In the genomic region with DNA sequence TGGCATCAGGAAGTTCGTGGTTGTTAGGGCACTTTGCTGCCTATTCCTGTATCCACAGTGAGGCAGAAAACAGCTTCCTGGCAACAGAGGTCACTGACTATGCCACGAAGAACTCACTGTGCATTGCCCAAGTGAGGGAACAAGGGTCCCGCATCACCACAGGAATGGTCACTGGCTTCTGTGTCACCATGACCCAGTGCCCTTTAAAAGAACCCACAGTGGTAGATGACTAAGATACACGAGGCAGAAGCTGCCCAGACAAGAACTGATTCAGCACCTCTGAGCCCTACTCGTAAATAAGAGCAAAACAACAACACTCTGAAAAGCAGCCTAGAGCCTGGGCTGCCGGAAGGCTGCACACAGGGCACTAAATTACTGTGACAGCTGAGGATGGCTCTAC, we compare ENCODE assay signal across 12 cellular contexts.
DNase-seq lines count a peak whose midpoint lies in the region; ATAC-seq and TF ChIP-seq lines count a peak whose summit lies in the region.
"Had no signal": no experiment of that assay in that cellular context is flagged by ENCODE, and none has a peak within 500 bp of the region (broad histone marks: within the 10 kb centered on the region; RNA-seq: fewer than 3 reads in every experiment).

No MANE protein-coding gene starts in this region.

- H3K27ac ChIP-seq in neural progenitor cell (no peak overlapping the region), Peyer's patch (no peak overlapping the region)
- H3K27ac ChIP-seq: stomach had no signal

- H3K36me3 ChIP-seq in MG63 (no peaks in the 10 kb centered on the region), neural progenitor cell (no peaks in the 10 kb centered on the region), Peyer's patch (peaks cover 0 to 20% (median 0%) of the 10 kb centered on the region in 3 donors)

- no peak overlapping the region for H3K4me3 ChIP-seq in MG63
- no peak overlapping the region for H3K4me3 ChIP-seq in neural progenitor cell
- H3K4me3 ChIP-seq in Peyer's patch, result no peak overlapping the region
- H3K4me3 ChIP-seq: stomach had no signal

- no peak for TF ChIP-seq POLR2A in Peyer's patch (IDR thresholded peaks at IDR 0.05)

- H4K20me1 ChIP-seq in neural progenitor cell (ENCODE audit: low read depth), result no peaks in the 10 kb centered on the region

- no peak overlapping the region for H3K4me2 ChIP-seq in neural progenitor cell

- TF ChIP-seq CTCF in neural progenitor cell (IDR thresholded peaks at IDR 0.05) (no peak), Peyer's patch (IDR thresholded peaks at IDR 0.05) (no peak)

- no peak overlapping the region for H3K9ac ChIP-seq in neural progenitor cell

- H3K9me3 ChIP-seq in MG63 (no peaks in the 10 kb centered on the region), neural progenitor cell (ENCODE audit: low read depth) (no peaks in the 10 kb centered on the region), Peyer's patch (no peaks in the 10 kb centered on the region)
- H3K9me3 ChIP-seq: stomach had no signal

- no peaks in the 10 kb centered on the region for H3K79me2 ChIP-seq in neural progenitor cell (ENCODE audit: low read depth)

- no peak overlapping the region for H2AFZ ChIP-seq in neural progenitor cell (replicated peaks)

- peaks cover 1% of the 10 kb centered on the region for H3K36me3 Mint-ChIP-seq in neural progenitor cell
- peaks cover 13% of the 10 kb centered on the region for H3K36me3 Mint-ChIP-seq in stimulated activated memory B cell treated with anti-CD40 and anti-IgM and Interleukin-4, amounts not matched to agents 10 μg/mL and 1 μg/mL and 100 μg/mL, for 72 hours
- H3K36me3 Mint-ChIP-seq: activated naive CD4-positive, alpha-beta T cell treated with anti-CD3 and anti-CD28 coated beads, Interleukin-2, amount 10 ng/mL, durations not matched to agents 7 days and 5 days had no signal

- H3F3A ChIP-seq in neural progenitor cell (ENCODE audit: low read depth), result no peaks in the 10 kb centered on the region

- H3K27me3 Mint-ChIP-seq in neural progenitor cell (ENCODE audit: insufficient read depth, low read depth), result peaks cover 2% of the 10 kb centered on the region
- no peaks in the 10 kb centered on the region for H3K27me3 Mint-ChIP-seq in stimulated activated memory B cell treated with anti-CD40 and anti-IgM and Interleukin-4, amounts not matched to agents 10 μg/mL and 1 μg/mL and 100 μg/mL, for 72 hours
- H3K27me3 Mint-ChIP-seq: activated naive CD4-positive, alpha-beta T cell treated with anti-CD3 and anti-CD28 coated beads, Interleukin-2, amount 10 ng/mL, durations not matched to agents 7 days and 5 days had no signal

- H3K27me3 ChIP-seq in MG63 (no peaks in the 10 kb centered on the region), neural progenitor cell (no peaks in the 10 kb centered on the region), Peyer's patch (no peaks in the 10 kb centered on the region)
- H3K27me3 ChIP-seq: stomach had no signal

- no peaks in the 10 kb centered on the region for H3K4me1 ChIP-seq in neural progenitor cell
- H3K4me1 ChIP-seq in Peyer's patch, result no peaks in the 10 kb centered on the region

- peaks cover under 1% of the 10 kb centered on the region for H3K4me1 Mint-ChIP-seq in neural progenitor cell
- H3K4me1 Mint-ChIP-seq in stimulated activated memory B cell treated with anti-CD40 and anti-IgM and Interleukin-4, amounts not matched to agents 10 μg/mL and 1 μg/mL and 100 μg/mL, for 72 hours, result no peaks in the 10 kb centered on the region
- H3K4me1 Mint-ChIP-seq: activated naive CD4-positive, alpha-beta T cell treated with anti-CD3 and anti-CD28 coated beads, Interleukin-2, amount 10 ng/mL, durations not matched to agents 7 days and 5 days had no signal

- no peak overlapping the region for H3K27ac Mint-ChIP-seq in neural progenitor cell
- no peak overlapping the region for H3K27ac Mint-ChIP-seq in stimulated activated memory B cell treated with anti-CD40 and anti-IgM and Interleukin-4, amounts not matched to agents 10 μg/mL and 1 μg/mL and 100 μg/mL, for 72 hours
- H3K27ac Mint-ChIP-seq: activated naive CD4-positive, alpha-beta T cell treated with anti-CD3 and anti-CD28 coated beads, Interleukin-2, amount 10 ng/mL, durations not matched to agents 7 days and 5 days had no signal

- H3K9me3 Mint-ChIP-seq in neural progenitor cell, result no peaks in the 10 kb centered on the region
- no peaks in the 10 kb centered on the region for H3K9me3 Mint-ChIP-seq in stimulated activated memory B cell treated with anti-CD40 and anti-IgM and Interleukin-4, amounts not matched to agents 10 μg/mL and 1 μg/mL and 100 μg/mL, for 72 hours
- H3K9me3 Mint-ChIP-seq: activated naive CD4-positive, alpha-beta T cell treated with anti-CD3 and anti-CD28 coated beads, Interleukin-2, amount 10 ng/mL, durations not matched to agents 7 days and 5 days had no signal

- no peak overlapping the region for H3K4me3 Mint-ChIP-seq in neural progenitor cell
- no peak overlapping the region for H3K4me3 Mint-ChIP-seq in stimulated activated memory B cell treated with anti-CD40 and anti-IgM and Interleukin-4, amounts not matched to agents 10 μg/mL and 1 μg/mL and 100 μg/mL, for 72 hours
- H3K4me3 Mint-ChIP-seq: activated naive CD4-positive, alpha-beta T cell treated with anti-CD3 and anti-CD28 coated beads, Interleukin-2, amount 10 ng/mL, durations not matched to agents 7 days and 5 days had no signal

- DNase-seq in GM03348 (ENCODE audit: low spot score) (peak; percentile 47), MG63 (peak; percentile 8), dermis blood vessel endothelial cell (peak; percentile 29), neural progenitor cell (ENCODE audit: low spot score) (peak; percentile 4), Kasumi-1 (lab: John Stamatoyannopoulos, UW) (no peak), Peyer's patch (no peak)
- DNase-seq: activated naive CD4-positive, alpha-beta T cell treated with anti-CD3 and anti-CD28 coated beads, Interleukin-2, amount 10 ng/mL, durations not matched to agents 7 days and 5 days; DMS79 treated with DMSO at 0.1 percent for 48 hours; stimulated activated CD4-positive, alpha-beta T cell treated with anti-CD3 and anti-CD28 coated beads, Interleukin-12 subunit alpha, Interleukin-12 subunit beta, amount 100 ng/mL, for 4 hours; stomach had no signal

- no peak for ATAC-seq in HG03342 (IDR thresholded peaks at IDR 0.05; ENCODE audit: unreplicated experiment)
- no peak for ATAC-seq in stimulated activated memory B cell treated with anti-CD40 and anti-IgM and Interleukin-4, amounts not matched to agents 10 μg/mL and 1 μg/mL and 100 μg/mL, for 72 hours

Comparison
In these comparisons a context has a peak if more than half of its experiments do, and no peak if none do; other contexts are left out.
1. DNase-seq: peak in GM03348 (single experiment), MG63 (single experiment), dermis blood vessel endothelial cell (single experiment) and neural progenitor cell (single experiment); none in Kasumi-1 (0 of 2) and Peyer's patch (0 of 3).